In genomic region chr7:132528695-132529094, GRCh38 we compare ENCODE assay signal across 21 cellular contexts. TPM values are rescaled to one million over a fixed set of nuclear protein-coding genes. Genes with fewer than 3 reads are reported as not detected.
DNase-seq lines count a peak whose midpoint lies in the region; ATAC-seq and TF ChIP-seq lines count a peak whose summit lies in the region.
"Had no signal": no experiment of that assay in that cellular context is flagged by ENCODE, and none has a peak within 500 bp of the region (broad histone marks: within the 10 kb centered on the region; RNA-seq: fewer than 3 reads in every experiment).

No MANE protein-coding gene starts in this region.

- no peak overlapping the region for H2BK12ac ChIP-seq in trophoblast cell (ENCODE audit: low read length)

- no peak for DNase-seq in activated CD4-positive, alpha-beta T cell treated with anti-CD3 and anti-CD28 coated beads for 36 hours
- DNase-seq in activated CD4-positive, alpha-beta T cell treated with anti-CD3 and anti-CD28 coated beads, Interleukin-2, amount 50 U/mL, for 4 hours: no peak
- peak; percentile 72 for DNase-seq in RPMI7951 (ENCODE audit: low read depth)
- DNase-seq in trophoblast cell: peak; percentile 15 to 19
- DNase-seq in stimulated activated CD4-positive, alpha-beta T cell treated with anti-CD3 and anti-CD28 coated beads, Interleukin-2, amount 100 ng/mL, for 24 hours: no peak
- DNase-seq in dorsolateral prefrontal cortex: no peak
- DNase-seq: AML-193; CD4-positive, alpha-beta memory T cell; DMS153; DMS79; GDM1; GOT3; H7; HFFc6 had no signal

- H3K9me3 Mint-ChIP-seq in activated CD4-positive, alpha-beta T cell treated with anti-CD3 and anti-CD28 coated beads for 36 hours (ENCODE audit: low read depth): no peaks in the 10 kb centered on the region
- H3K9me3 Mint-ChIP-seq: CD4-positive, alpha-beta memory T cell; HFFc6 had no signal

- no peak overlapping the region for H3K4ac ChIP-seq in trophoblast cell (ENCODE audit: low read depth, low read length)

- H3K4me3 Mint-ChIP-seq in activated CD4-positive, alpha-beta T cell treated with anti-CD3 and anti-CD28 coated beads for 36 hours: no peak overlapping the region
- H3K4me3 Mint-ChIP-seq: CD14-positive monocyte; CD4-positive, alpha-beta memory T cell; HFFc6 had no signal

- peaks cover 5% of the 10 kb centered on the region for H3K27me3 Mint-ChIP-seq in activated CD4-positive, alpha-beta T cell treated with anti-CD3 and anti-CD28 coated beads for 36 hours

- H3K4me1 ChIP-seq in BLaER1 (peaks cover 23% of the 10 kb centered on the region), trophoblast cell (ENCODE audit: control insufficient read depth in 1 of 2, insufficient read depth in 2 of 2, low read length in 2 of 2) (no peaks in the 10 kb centered on the region)
- H3K4me1 ChIP-seq: A549 had no signal

- no peak overlapping the region for H3K4me3 ChIP-seq in BLaER1
- no peak overlapping the region for H3K4me3 ChIP-seq in trophoblast cell (ENCODE audit: low read depth, low read length)
- no peak overlapping the region for H3K4me3 ChIP-seq in dorsolateral prefrontal cortex
- H3K4me3 ChIP-seq: A549 had no signal

- H3K27ac ChIP-seq in BLaER1 (no peak overlapping the region), trophoblast cell (ENCODE audit: low read depth, low read length) (no peak overlapping the region), dorsolateral prefrontal cortex (no peak overlapping the region)
- H3K27ac ChIP-seq: 22Rv1, A549 had no signal

- H3K36me3 ChIP-seq in BLaER1 (no peaks in the 10 kb centered on the region), trophoblast cell (ENCODE audit: control insufficient read depth in 1 of 2, insufficient read depth in 2 of 2, low read length in 2 of 2) (no peaks in the 10 kb centered on the region)

- H3K79me1 ChIP-seq in trophoblast cell (ENCODE audit: low read length): no peaks in the 10 kb centered on the region

- H2BK120ac ChIP-seq in trophoblast cell (ENCODE audit: insufficient read depth, low read length, poor library complexity): no peak overlapping the region

- no peak overlapping the region for H4K12ac ChIP-seq in trophoblast cell (ENCODE audit: low read depth, low read length)

- H3K4me2 ChIP-seq in BLaER1 (peak overlapping the region; percentile 59; the same call in 1 of the 2 replicates), trophoblast cell (ENCODE audit: low read length) (no peak overlapping the region)
- H3K4me2 ChIP-seq: A549 had no signal

- no peak overlapping the region for H3K23ac ChIP-seq in trophoblast cell (ENCODE audit: low read length)

- H3K79me2 ChIP-seq in trophoblast cell (ENCODE audit: control insufficient read depth, insufficient read depth, low read length, poor library complexity): no peaks in the 10 kb centered on the region

- POLR2A ChIA-PET in activated CD4-positive, alpha-beta T cell treated with anti-CD3 and anti-CD28 coated beads for 36 hours (lab: Charles Lee): no interaction called here

- H3K27me3 ChIP-seq in BLaER1 (no peaks in the 10 kb centered on the region), trophoblast cell (ENCODE audit: insufficient read depth, low read length) (no peaks in the 10 kb centered on the region), dorsolateral prefrontal cortex (no peaks in the 10 kb centered on the region)

- H3K27ac Mint-ChIP-seq in activated CD4-positive, alpha-beta T cell treated with anti-CD3 and anti-CD28 coated beads for 36 hours: no peak overlapping the region
- H3K27ac Mint-ChIP-seq: CD14-positive monocyte, HFFc6 had no signal

- no peak overlapping the region for H2BK5ac ChIP-seq in trophoblast cell (ENCODE audit: low read depth, low read length, poor library complexity)

- CTCF ChIA-PET in activated CD4-positive, alpha-beta T cell treated with anti-CD3 and anti-CD28 coated beads for 36 hours (lab: Charles Lee): no interaction called here

- H3K9me3 ChIP-seq in BLaER1: no peaks in the 10 kb centered on the region
- no peaks in the 10 kb centered on the region for H3K9me3 ChIP-seq in trophoblast cell (ENCODE audit: insufficient read depth, low read depth, low read length)
- H3K9me3 ChIP-seq: A549 had no signal

- intact Hi-C loops in activated CD4-positive, alpha-beta T cell treated with anti-CD3 and anti-CD28 coated beads for 36 hours (cut with DNase I, micrococcal nuclease): no loop called here
- intact Hi-C loops in dorsolateral prefrontal cortex (cut with DNase I): no loop called here

- H3K4me1 Mint-ChIP-seq in activated CD4-positive, alpha-beta T cell treated with anti-CD3 and anti-CD28 coated beads for 36 hours: peaks cover 9% of the 10 kb centered on the region

- no peak for TF ChIP-seq CTCF in dorsolateral prefrontal cortex (IDR thresholded peaks at IDR 0.05 in 54 of 56, conservative IDR thresholded peaks at IDR 0.05 in 2 of 56; ENCODE audit: low read depth in 1 of 56, partially characterized antibody in 56 of 56)

- H3K9ac ChIP-seq in BLaER1 (no peak overlapping the region), trophoblast cell (ENCODE audit: low read length) (no peak overlapping the region)

- H4K91ac ChIP-seq in trophoblast cell (ENCODE audit: low read depth, low read length): no peak overlapping the region

- H2AFZ ChIP-seq in trophoblast cell (ENCODE audit: insufficient read depth, low read length, poor library complexity): no peak overlapping the region

- H2AK5ac ChIP-seq in trophoblast cell (ENCODE audit: low read length): no peak overlapping the region

- WGBS in trophoblast cell (ENCODE audit: extremely low coverage, insufficient coverage, insufficient read length): no CpG with 5 or more reads among the region's 3 CpGs

- H4K8ac ChIP-seq in trophoblast cell (ENCODE audit: low read depth, low read length): no peak overlapping the region

- no peaks in the 10 kb centered on the region for H4K20me1 ChIP-seq in BLaER1

- peak; percentile 24 for ATAC-seq in activated CD4-positive, alpha-beta T cell treated with anti-CD3 and anti-CD28 coated beads for 36 hours
- no peak for ATAC-seq in GM21381 (IDR thresholded peaks at IDR 0.05; ENCODE audit: unreplicated experiment)
- ATAC-seq: A549, HCT116, HepG2 had no signal

- H3K18ac ChIP-seq in trophoblast cell (ENCODE audit: low read length): no peak overlapping the region

- H3K14ac ChIP-seq in trophoblast cell (ENCODE audit: low read length): no peak overlapping the region

- no peaks in the 10 kb centered on the region for H3K36me3 Mint-ChIP-seq in activated CD4-positive, alpha-beta T cell treated with anti-CD3 and anti-CD28 coated beads for 36 hours (ENCODE audit: low read depth)
- H3K36me3 Mint-ChIP-seq: CD14-positive monocyte; CD4-positive, alpha-beta memory T cell had no signal

RNA-seq across cellular contexts. Expression of gene PLXNA4, which starts 47.6 kb away (rescaled TPM):
- total RNA-seq in activated CD4-positive, alpha-beta T cell treated with anti-CD3 and anti-CD28 coated beads for 36 hours: under 1 TPM; 0.07 to 0.09 TPM
- 1.4 and 2.1 TPM in 2 replicates for total RNA-seq in RPMI7951 (2014; rRNA removed; shearing (Covaris generic))
- 0.05 and 0.07 TPM in 2 replicates for polyA plus RNA-seq in trophoblast cell (2013)
- total RNA-seq in dorsolateral prefrontal cortex: 10 to 100 TPM; 11.6 to 71.1 (median 49.9) TPM
- polyA plus RNA-seq: CD14-positive monocyte had no signal

Comparison
In these comparisons a context has a peak if more than half of its experiments do, and no peak if none do; other contexts are left out.
1. DNase-seq: peak in RPMI7951 (single experiment) and trophoblast cell (2 of 2); none in activated CD4-positive, alpha-beta T cell treated with anti-CD3 and anti-CD28 coated beads for 36 hours (single experiment), activated CD4-positive, alpha-beta T cell treated with anti-CD3 and anti-CD28 coated beads, Interleukin-2, amount 50 U/mL, for 4 hours (0 of 2), stimulated activated CD4-positive, alpha-beta T cell treated with anti-CD3 and anti-CD28 coated beads, Interleukin-2, amount 100 ng/mL, for 24 hours (0 of 2) and dorsolateral prefrontal cortex (0 of 10).